8 cellular contexts compared by ENCODE assay signal in the genomic region with DNA sequence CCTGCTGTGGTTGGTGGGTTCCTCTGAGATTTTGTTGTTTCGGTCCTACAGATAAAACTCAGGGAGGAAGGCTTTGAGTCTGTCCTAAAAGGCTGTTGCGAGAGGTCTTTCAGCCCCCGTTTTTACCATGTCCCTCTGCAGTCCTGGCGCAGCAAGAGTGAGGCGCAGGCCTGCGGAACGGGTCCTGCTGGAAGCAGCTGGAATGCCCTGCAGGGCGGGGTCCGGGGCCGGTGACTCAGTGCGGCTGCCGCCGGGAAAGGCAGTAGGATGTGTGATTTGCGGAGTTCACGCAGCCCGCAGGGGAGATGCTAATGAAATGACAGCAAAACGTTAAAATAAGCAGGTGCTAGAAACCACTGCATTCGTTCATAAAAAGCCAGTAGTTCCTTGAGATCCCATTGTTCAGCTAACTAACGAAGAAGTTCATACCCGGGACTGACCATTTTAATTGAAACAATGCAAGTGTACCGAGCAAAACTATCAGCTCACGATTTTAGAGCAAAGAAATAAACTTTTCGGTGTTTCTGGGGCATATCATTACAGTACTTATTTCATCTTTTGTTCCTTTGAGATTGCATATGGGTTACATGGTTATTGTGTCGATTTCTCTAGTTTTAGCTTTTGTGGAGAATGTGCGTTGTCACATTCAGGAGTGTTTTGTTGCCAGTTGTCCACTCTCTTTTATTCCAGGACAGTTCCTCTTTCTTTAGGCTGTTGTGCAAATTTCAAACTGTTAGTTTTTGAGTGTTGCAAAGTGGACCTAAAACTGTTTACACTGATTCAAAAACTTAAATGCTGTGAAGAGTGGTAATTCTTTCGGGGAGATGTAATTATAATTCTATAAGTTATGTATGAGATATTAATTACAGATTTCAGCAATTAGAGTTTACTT. TPM values are rescaled to one million over a fixed set of nuclear protein-coding genes. Genes with fewer than 3 reads are reported as not detected.
A peak's percentile ranks its signal among the peaks of the same experiment; 100 is the strongest.
DNase-seq lines count a peak whose midpoint lies in the region; ATAC-seq and TF ChIP-seq lines count a peak whose summit lies in the region.

No MANE protein-coding gene starts in this region.

- no peak for ATAC-seq in HG03469 (IDR thresholded peaks at IDR 0.05; ENCODE audit: unreplicated experiment)

- H3K4me1 ChIP-seq in HEK293 (ENCODE audit: control insufficient read depth, insufficient read depth, low read length) (0 out of 2 replicates have a peak, but pooled peaks cover 11% of the 10 kb centered on the region), adrenal gland (replicated peaks in 1 of 2) (peaks cover 14 to 23% of the 10 kb centered on the region in 2 donors), right atrium auricular region (peaks cover 0 to 23% of the 10 kb centered on the region in 2 donors), rectal smooth muscle tissue (ENCODE audit: control insufficient read depth, insufficient read depth, low read length) (peaks cover 5% of the 10 kb centered on the region)

- H3K9me3 ChIP-seq in HEK293 (ENCODE audit: control insufficient read depth, insufficient read depth, low read depth, low read length) (no peaks in the 10 kb centered on the region; the same call in 1 of the 2 replicates), MG63 (no peaks in the 10 kb centered on the region; the same call in 1 of the 2 replicates), adrenal gland (replicated peaks in 1 of 3) (peaks cover 0 to 4% (median 0%) of the 10 kb centered on the region in 3 donors), right atrium auricular region (no peaks in the 10 kb centered on the region)

- H3K4me3 ChIP-seq in HEK293 (ENCODE audit: low read depth, low read length) (peak overlapping the region; percentile 97), MG63 (peak overlapping the region; percentile 94), adrenal gland (peak overlapping the region in 3 of 4 donors; percentile 27 to 70 (median 54)), right atrium auricular region (peak overlapping the region; percentile 47 to 64), rectal smooth muscle tissue (ENCODE audit: low read length) (peak overlapping the region; percentile 84)

- peak in 1 of 2 donors; percentile 38 for TF ChIP-seq POLR2A in adrenal gland (IDR thresholded peaks at IDR 0.05)

- TF ChIP-seq CTCF in HEK293 (tag by site-specific recombination; IDR thresholded peaks at IDR 0.05) (0 out of 2 replicates have a peak, but pooled peaks have one; percentile 12), adrenal gland (IDR thresholded peaks at IDR 0.05) (peak in 1 of 6 experiments; percentile 15), right atrium auricular region (IDR thresholded peaks at IDR 0.05) (no peak)

- DNase-seq in GF-D8 (lab: John Stamatoyannopoulos, UW) (peak; percentile 59), MG63 (peak; percentile 95), SHP77 treated with DMSO at 0.1 percent for 48 hours (lab: John Stamatoyannopoulos, UW) (peak; percentile 84), adrenal gland (peak; percentile 73 to 87 (median 81)), right atrium auricular region (ENCODE audit: low spot score) (peak; percentile 67)

- WGBS in adrenal gland, 4 donors = 3 to 5% (median 3%) methylated on average over 14 to 26 of the region's 26 CpGs

- H3K27ac ChIP-seq in HEK293 (ENCODE audit: extremely low read depth, low read depth, low read length) (peak overlapping the region; percentile 88), adrenal gland (peak overlapping the region in 2 of 5 donors; percentile 15 to 40), right atrium auricular region (peak overlapping the region in 1 of 2 donors; percentile 77), rectal smooth muscle tissue (ENCODE audit: low read depth, low read length) (no peak overlapping the region)

- CTCF ChIA-PET in HEK293 (lab: Yijun Ruan, JAX) = interaction anchor here (1.2 to 5.9 kb wide), 2 partner anchors 24 to 85 kb away, joined by 6 to 26 read pairs; a partner anchor contains a TSS

- intact Hi-C loops in adrenal gland (cut with DNase I) = no loop called here

- H3K27me3 ChIP-seq in MG63 (no peaks in the 10 kb centered on the region), adrenal gland (no peaks in the 10 kb centered on the region), right atrium auricular region (no peaks in the 10 kb centered on the region), rectal smooth muscle tissue (ENCODE audit: control insufficient read depth, insufficient read depth, low read length) (no peaks in the 10 kb centered on the region)

- peaks cover 0 to 2% of the 10 kb centered on the region in 2 experiments; a peak in 1 of 3 replicates for H3K36me3 ChIP-seq in HEK293 (ENCODE audit: control insufficient read depth in 2 of 2, insufficient read depth in 1 of 2, low read length in 2 of 2)
- H3K36me3 ChIP-seq in MG63 = peaks cover 22% of the 10 kb centered on the region
- H3K36me3 ChIP-seq in adrenal gland (replicated peaks in 1 of 2) = no peaks in the 10 kb centered on the region
- H3K36me3 ChIP-seq in right atrium auricular region = no peaks in the 10 kb centered on the region
- H3K36me3 ChIP-seq in rectal smooth muscle tissue (ENCODE audit: control insufficient read depth, insufficient read depth, low read length) = no peaks in the 10 kb centered on the region

- no peak overlapping the region for H3K9ac ChIP-seq in rectal smooth muscle tissue (ENCODE audit: low read length)

- POLR2A ChIA-PET in HEK293 (lab: Yijun Ruan, JAX) = interaction anchor here (0.6 to 1.9 kb wide), 10 partner anchors 10 to 590 kb away, joined by 3 to 15 read pairs (median 3); a partner anchor contains a TSS

TF ChIP-seq in HEK293, 187 proteins besides CTCF, POLR2A, EP300 and RAD21 (continues in another document):
- TF ChIP-seq ZNF776 (tag by site-specific recombination; IDR thresholded peaks at IDR 0.05; ENCODE audit: borderline replicate concordance) = no peak
- TF ChIP-seq, protein P1, sequence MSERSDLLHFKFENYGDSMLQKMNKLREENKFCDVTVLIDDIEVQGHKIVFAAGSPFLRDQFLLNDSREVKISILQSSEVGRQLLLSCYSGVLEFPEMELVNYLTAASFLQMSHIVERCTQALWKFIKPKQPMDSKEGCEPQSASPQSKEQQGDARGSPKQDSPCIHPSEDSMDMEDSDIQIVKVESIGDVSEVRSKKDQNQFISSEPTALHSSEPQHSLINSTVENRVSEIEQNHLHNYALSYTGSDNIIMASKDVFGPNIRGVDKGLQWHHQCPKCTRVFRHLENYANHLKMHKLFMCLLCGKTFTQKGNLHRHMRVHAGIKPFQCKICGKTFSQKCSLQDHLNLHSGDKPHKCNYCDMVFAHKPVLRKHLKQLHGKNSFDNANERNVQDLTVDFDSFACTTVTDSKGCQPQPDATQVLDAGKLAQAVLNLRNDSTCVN (tag by site-specific recombination; optimal IDR thresholded peaks at IDR 0.05) = peak; percentile 46
- TF ChIP-seq PRDM1 (tag by site-specific recombination; IDR thresholded peaks at IDR 0.05) = no peak
- TF ChIP-seq ZNF76 (tag by site-specific recombination; IDR thresholded peaks at IDR 0.05; ENCODE audit: borderline replicate concordance, low read depth) = peak; percentile 43; the same call in 1 of the 2 replicates
- TF ChIP-seq ZNF248 (tag by site-specific recombination; IDR thresholded peaks at IDR 0.05) = no peak
- TF ChIP-seq, protein P2, sequence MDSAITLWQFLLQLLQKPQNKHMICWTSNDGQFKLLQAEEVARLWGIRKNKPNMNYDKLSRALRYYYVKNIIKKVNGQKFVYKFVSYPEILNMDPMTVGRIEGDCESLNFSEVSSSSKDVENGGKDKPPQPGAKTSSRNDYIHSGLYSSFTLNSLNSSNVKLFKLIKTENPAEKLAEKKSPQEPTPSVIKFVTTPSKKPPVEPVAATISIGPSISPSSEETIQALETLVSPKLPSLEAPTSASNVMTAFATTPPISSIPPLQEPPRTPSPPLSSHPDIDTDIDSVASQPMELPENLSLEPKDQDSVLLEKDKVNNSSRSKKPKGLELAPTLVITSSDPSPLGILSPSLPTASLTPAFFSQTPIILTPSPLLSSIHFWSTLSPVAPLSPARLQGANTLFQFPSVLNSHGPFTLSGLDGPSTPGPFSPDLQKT (IDR thresholded peaks at IDR 0.05; ENCODE audit: borderline replicate concordance, low read depth, low read length) = no peak
- TF ChIP-seq ZNF10 (tag by site-specific recombination; IDR thresholded peaks at IDR 0.05) = no peak
- 0 out of 2 replicates have a peak, but pooled peaks have one; percentile 23 for TF ChIP-seq ZBTB8A (tag by site-specific recombination; IDR thresholded peaks at IDR 0.05)
- 0 out of 2 replicates have a peak, but pooled peaks have one; percentile 3 for TF ChIP-seq ZNF391 (tag by site-specific recombination; IDR thresholded peaks at IDR 0.05; ENCODE audit: borderline replicate concordance, low read depth)
- no peak for TF ChIP-seq ZNF548 (tag by site-specific recombination; IDR thresholded peaks at IDR 0.05)
- TF ChIP-seq ZNF600 (tag by site-specific recombination; IDR thresholded peaks at IDR 0.05) = peak; percentile 42; the same call in 1 of the 2 replicates
- TF ChIP-seq ZNF561 (tag by site-specific recombination; IDR thresholded peaks at IDR 0.05; ENCODE audit: borderline replicate concordance) = peak; percentile 65; the same call in 1 of the 2 replicates
- TF ChIP-seq ZEB2 (tag by site-specific recombination; IDR thresholded peaks at IDR 0.05) = peak; percentile 52; the same call in 1 of the 2 replicates
- no peak for TF ChIP-seq ZNF132 (tag by site-specific recombination; IDR thresholded peaks at IDR 0.05; ENCODE audit: borderline replicate concordance)
- TF ChIP-seq, protein P3, sequence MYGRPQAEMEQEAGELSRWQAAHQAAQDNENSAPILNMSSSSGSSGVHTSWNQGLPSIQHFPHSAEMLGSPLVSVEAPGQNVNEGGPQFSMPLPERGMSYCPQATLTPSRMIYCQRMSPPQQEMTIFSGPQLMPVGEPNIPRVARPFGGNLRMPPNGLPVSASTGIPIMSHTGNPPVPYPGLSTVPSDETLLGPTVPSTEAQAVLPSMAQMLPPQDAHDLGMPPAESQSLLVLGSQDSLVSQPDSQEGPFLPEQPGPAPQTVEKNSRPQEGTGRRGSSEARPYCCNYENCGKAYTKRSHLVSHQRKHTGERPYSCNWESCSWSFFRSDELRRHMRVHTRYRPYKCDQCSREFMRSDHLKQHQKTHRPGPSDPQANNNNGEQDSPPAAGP (tag by site-specific recombination; IDR thresholded peaks at IDR 0.05) = peak; percentile 2; the same call in 1 of the 2 replicates
- no peak for TF ChIP-seq ZBTB48 (tag by site-specific recombination; IDR thresholded peaks at IDR 0.05)
- no peak for TF ChIP-seq SCRT1 (tag by site-specific recombination; IDR thresholded peaks at IDR 0.05; ENCODE audit: borderline replicate concordance)
- no peak; the same call in 1 of the 2 replicates for TF ChIP-seq ZNF324 (tag by site-specific recombination; IDR thresholded peaks at IDR 0.05)
- TF ChIP-seq ZIC2 (tag by site-specific recombination; IDR thresholded peaks at IDR 0.05) = peak; percentile 58; the same call in 1 of the 2 replicates
- TF ChIP-seq ZNF610 (tag by site-specific recombination; IDR thresholded peaks at IDR 0.05; ENCODE audit: borderline replicate concordance) = no peak

RNA-seq across cellular contexts. Expression of a gene that starts 0.8 kb away (rescaled TPM):
- 108 and 160 TPM in 2 replicates for total RNA-seq in MG63 (2014; rRNA removed; shearing (Covaris generic); ENCODE audit: low replicate concordance)
- 1 to 10 TPM; 2.0 to 9.0 (median 2.4) TPM for total RNA-seq in adrenal gland
- 1 to 10 TPM in 1 of 3 donors, under 1 TPM in 2; 0.20 to 2.7 (median 0.24) TPM for polyA plus RNA-seq in adrenal gland
- 1 to 10 TPM; 2.4 to 9.0 TPM for total RNA-seq in right atrium auricular region

Comparison
In these comparisons a context has a peak if more than half of its experiments do, and no peak if none do; other contexts are left out.
1. RNA of a gene that starts 0.8 kb away (total RNA-seq): 108 to 160 TPM in MG63; 2.4 to 9.0 TPM in right atrium auricular region and 2.0 to 9.0 TPM in adrenal gland; every median in the first group is over 10 times any median in the second.
2. Peak in every context shown above with its lines, with median percentiles within 50 percentile points of each other: DNase-seq and H3K4me3 ChIP-seq.